In the genomic region with DNA sequence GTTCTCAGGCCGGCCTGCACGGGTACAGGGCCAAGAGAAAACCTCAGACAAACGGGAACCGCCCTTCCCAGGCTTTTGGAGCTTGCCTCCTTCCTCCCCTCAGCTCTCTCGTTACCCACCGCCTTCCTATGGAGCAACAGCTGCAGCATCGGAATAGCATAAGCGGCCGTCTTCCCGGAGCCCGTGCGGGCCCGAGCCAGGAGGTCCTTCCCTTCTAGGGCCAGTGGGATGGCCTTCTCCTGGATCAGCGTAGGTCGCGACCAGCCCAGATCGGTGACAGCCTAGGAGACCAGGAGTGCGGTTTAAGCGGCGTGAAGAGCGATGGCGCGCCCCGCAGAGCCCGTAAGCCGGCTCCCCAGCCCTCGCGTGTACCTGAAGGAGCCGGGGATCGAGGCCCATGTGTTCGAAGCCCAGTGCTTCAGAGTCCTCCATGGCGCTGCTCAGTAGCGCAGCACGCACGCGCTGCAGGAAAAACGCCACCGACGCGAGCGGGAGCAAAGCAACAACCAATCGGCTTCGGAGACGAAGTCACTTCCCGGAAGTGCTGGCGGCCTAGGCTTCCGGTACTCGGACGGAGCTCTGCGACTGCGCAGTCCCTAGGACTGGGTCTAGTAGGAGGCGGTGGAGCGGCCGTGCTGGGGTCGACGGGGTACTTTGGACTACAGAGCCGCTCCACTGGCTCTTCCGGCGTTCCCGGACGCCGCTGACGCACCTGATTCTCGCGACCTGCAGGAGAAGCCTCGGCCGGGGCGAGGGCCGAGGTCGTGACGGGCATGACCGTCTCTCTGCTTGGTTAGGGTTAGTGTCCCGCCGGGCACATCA, we compare ENCODE assay signal across 8 cellular contexts. TPM values are rescaled to one million over a fixed set of nuclear protein-coding genes. Genes with fewer than 3 reads are reported as not detected.
A peak's percentile ranks its signal among the peaks of the same experiment; 100 is the strongest.
DNase-seq lines count a peak whose midpoint lies in the region; ATAC-seq and TF ChIP-seq lines count a peak whose summit lies in the region.

A gene with protein sequence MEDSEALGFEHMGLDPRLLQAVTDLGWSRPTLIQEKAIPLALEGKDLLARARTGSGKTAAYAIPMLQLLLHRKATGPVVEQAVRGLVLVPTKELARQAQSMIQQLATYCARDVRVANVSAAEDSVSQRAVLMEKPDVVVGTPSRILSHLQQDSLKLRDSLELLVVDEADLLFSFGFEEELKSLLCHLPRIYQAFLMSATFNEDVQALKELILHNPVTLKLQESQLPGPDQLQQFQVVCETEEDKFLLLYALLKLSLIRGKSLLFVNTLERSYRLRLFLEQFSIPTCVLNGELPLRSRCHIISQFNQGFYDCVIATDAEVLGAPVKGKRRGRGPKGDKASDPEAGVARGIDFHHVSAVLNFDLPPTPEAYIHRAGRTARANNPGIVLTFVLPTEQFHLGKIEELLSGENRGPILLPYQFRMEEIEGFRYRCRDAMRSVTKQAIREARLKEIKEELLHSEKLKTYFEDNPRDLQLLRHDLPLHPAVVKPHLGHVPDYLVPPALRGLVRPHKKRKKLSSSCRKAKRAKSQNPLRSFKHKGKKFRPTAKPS (minus strand): TSS at position 445 of the 822 bp plus-strand sequence. CDS start 13 bp downstream, at position 432.

- no peaks in the 10 kb centered on the region for H4K20me1 ChIP-seq in PC-3 (ENCODE audit: low read length)

- TF ChIP-seq EP300 in Ishikawa (IDR thresholded peaks at IDR 0.05; ENCODE audit: borderline replicate concordance): 0 out of 2 replicates have a peak, but pooled peaks have one; percentile 36

- CTCF ChIA-PET in PC-3 (lab: Charles Lee): interaction anchor here (0.6 to 1.0 kb wide), 3 partner anchors 8 to 35 kb away, joined by 3 to 6 read pairs (median 5); no protein-coding TSS in a partner anchor

- H3K9ac ChIP-seq in PC-3 (ENCODE audit: low read length) (peak within 1 kb of the TSS; percentile 97), mucosa of rectum (ENCODE audit: low read depth in 1 of 2, low read length in 2 of 2) (peak within 1 kb of the TSS; percentile 90 to 93)

- peak within 1 kb of the TSS; percentile 74 for H2AFZ ChIP-seq in PC-3 (ENCODE audit: low read length)

- H3K27ac ChIP-seq in PC-3 (ENCODE audit: low read length) (peak within 1 kb of the TSS; percentile 66), mucosa of rectum (ENCODE audit: low read depth in 2 of 2, low read length in 2 of 2) (peak within 1 kb of the TSS; percentile 79 to 85)

- POLR2A ChIA-PET in PC-3 (lab: Charles Lee; ENCODE audit: unreplicated experiment): interaction anchor here (0.7 to 1.0 kb wide), 2 partner anchors 9 to 60 kb away, joined by 3 to 5 read pairs; a partner anchor contains a TSS

- DNase-seq in DMS114 treated with DMSO at 0.1 percent for 48 hours (lab: John Stamatoyannopoulos, UW; ENCODE audit: unreplicated experiment): peak; percentile 95
- peak; percentile 96 for DNase-seq in PC-3
- peak; percentile 92 for DNase-seq in activated T-cell treated with anti-CD3 and anti-CD28 coated beads for 48 hours (ENCODE audit: low read depth)
- DNase-seq in erythroblast (lab: John Stamatoyannopoulos, UW): peak; percentile 94 to 95
- DNase-seq in stimulated activated CD8-positive, alpha-beta memory T cell treated with anti-CD3 and anti-CD28 coated beads, Interleukin-4, amount 100 ng/mL, for 48 hours: peak; percentile 96

- intact Hi-C loops in PC-3 (cut with micrococcal nuclease): no loop called here

- H3K27me3 ChIP-seq in PC-3 (ENCODE audit: low read length) (no peaks in the 10 kb centered on the region), mucosa of rectum (ENCODE audit: control insufficient read depth in 2 of 2, insufficient read depth in 2 of 2, low read length in 2 of 2) (no peaks in the 10 kb centered on the region)

- TF ChIP-seq RAD21 in Ishikawa (IDR thresholded peaks at IDR 0.05; ENCODE audit: low read depth): no peak

- no peaks in the 10 kb centered on the region for H3F3A ChIP-seq in PC-3 (ENCODE audit: low read length, unreplicated experiment)

- H3K9me2 ChIP-seq in PC-3 (replicated peaks; ENCODE audit: low read length): no peaks in the 10 kb centered on the region

- TF ChIP-seq POLR2A in erythroblast (IDR thresholded peaks at IDR 0.05; ENCODE audit: low read length): peak; percentile 94

- no TSS peak for BruUV-seq in PC-3 (replicated peaks; lab: Mats Ljungman, UMichigan)

- ATAC-seq in GM21576 (IDR thresholded peaks at IDR 0.05; ENCODE audit: unreplicated experiment) (peak; percentile 93), PC-3 (peak; percentile 95)

- H3K9me3 ChIP-seq in PC-3 (ENCODE audit: low read length) (no peaks in the 10 kb centered on the region), mucosa of rectum (ENCODE audit: control insufficient read depth in 2 of 2, low read length in 2 of 2) (no peaks in the 10 kb centered on the region)

- H3K79me2 ChIP-seq in PC-3 (ENCODE audit: low read length): peaks cover 61% of the 10 kb centered on the region

- H3K4me3 ChIP-seq in PC-3 (ENCODE audit: low read length) (peak within 1 kb of the TSS; percentile 91), mucosa of rectum (ENCODE audit: low read length in 2 of 2) (peak within 1 kb of the TSS; percentile 94 to 97)

- H3K36me3 ChIP-seq in PC-3 (ENCODE audit: low read depth, low read length) (peaks cover 49% of the 10 kb centered on the region), mucosa of rectum (ENCODE audit: control insufficient read depth in 2 of 2, insufficient read depth in 2 of 2, low read length in 2 of 2) (peaks cover 38 to 54% of the 10 kb centered on the region in 2 donors)

- H3K4me2 ChIP-seq in PC-3 (ENCODE audit: low read length): peak within 1 kb of the TSS; percentile 96

- H3K4me1 ChIP-seq in PC-3 (ENCODE audit: insufficient read depth, low read length): peaks cover 26% of the 10 kb centered on the region
- H3K4me1 ChIP-seq in mucosa of rectum (ENCODE audit: control insufficient read depth in 2 of 2, insufficient read depth in 2 of 2, low read length in 2 of 2): peaks cover 19 to 21% of the 10 kb centered on the region in 2 donors

- no peak for TF ChIP-seq CTCF in PC-3 (conservative IDR thresholded peaks at IDR 0.05; ENCODE audit: low read depth, low read length)

TF ChIP-seq in Ishikawa, 13 proteins besides CTCF, POLR2A, EP300 and RAD21:
- TF ChIP-seq TAF1 (IDR thresholded peaks at IDR 0.05; ENCODE audit: low read depth) (peak; percentile 70), CREB1 (IDR thresholded peaks at IDR 0.05; ENCODE audit: low read depth) (peak; percentile 52), YY1 (IDR thresholded peaks at IDR 0.05; ENCODE audit: low read depth) (peak; percentile 90), TEAD4 (IDR thresholded peaks at IDR 0.05) (no peak), CEBPB (IDR thresholded peaks at IDR 0.05) (no peak), NFIC (IDR thresholded peaks at IDR 0.05) (no peak), EGR1 (IDR thresholded peaks at IDR 0.05) (no peak), TCF12 (IDR thresholded peaks at IDR 0.05; ENCODE audit: low read depth) (peak; percentile 12; the same call in 1 of the 2 replicates)
- TF ChIP-seq, protein P1, sequence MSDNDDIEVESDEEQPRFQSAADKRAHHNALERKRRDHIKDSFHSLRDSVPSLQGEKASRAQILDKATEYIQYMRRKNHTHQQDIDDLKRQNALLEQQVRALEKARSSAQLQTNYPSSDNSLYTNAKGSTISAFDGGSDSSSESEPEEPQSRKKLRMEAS (IDR thresholded peaks at IDR 0.05): peak; percentile 98

RNA-seq across cellular contexts. Expression of the gene that starts here (rescaled TPM):
- 93.8 and 119 TPM in 2 replicates for total RNA-seq in PC-3 (2014; rRNA removed)

Comparison
In these comparisons a context has a peak if more than half of its experiments do, and no peak if none do; other contexts are left out.
1. Peak in every context shown above with its lines: DNase-seq, ATAC-seq, H3K4me3 ChIP-seq and H3K27ac ChIP-seq.